ENCODE assay signal across 1 cellular context in genomic region chr1:26321315-26322041, GRCh38.
TF ChIP-seq lines count a peak whose summit lies in the region.

No MANE protein-coding gene starts in this region.

TF ChIP-seq in K562, 482 proteins besides CTCF, POLR2A, EP300 and RAD21 (continued from another document and continues in another):
- TF ChIP-seq, protein P1, sequence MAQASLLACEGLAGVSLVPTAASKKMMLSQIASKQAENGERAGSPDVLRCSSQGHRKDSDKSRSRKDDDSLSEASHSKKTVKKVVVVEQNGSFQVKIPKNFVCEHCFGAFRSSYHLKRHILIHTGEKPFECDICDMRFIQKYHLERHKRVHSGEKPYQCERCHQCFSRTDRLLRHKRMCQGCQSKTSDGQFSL (CRISPR knock-in tag; IDR thresholded peaks at IDR 0.05), result peak; percentile 76; the same call in 1 of the 2 replicates
- TF ChIP-seq, protein P1 (tag; IDR thresholded peaks at IDR 0.05), result peak in 1 of 2 experiments; percentile 66; a peak in 1 of 4 replicates
- TF ChIP-seq, protein P2, sequence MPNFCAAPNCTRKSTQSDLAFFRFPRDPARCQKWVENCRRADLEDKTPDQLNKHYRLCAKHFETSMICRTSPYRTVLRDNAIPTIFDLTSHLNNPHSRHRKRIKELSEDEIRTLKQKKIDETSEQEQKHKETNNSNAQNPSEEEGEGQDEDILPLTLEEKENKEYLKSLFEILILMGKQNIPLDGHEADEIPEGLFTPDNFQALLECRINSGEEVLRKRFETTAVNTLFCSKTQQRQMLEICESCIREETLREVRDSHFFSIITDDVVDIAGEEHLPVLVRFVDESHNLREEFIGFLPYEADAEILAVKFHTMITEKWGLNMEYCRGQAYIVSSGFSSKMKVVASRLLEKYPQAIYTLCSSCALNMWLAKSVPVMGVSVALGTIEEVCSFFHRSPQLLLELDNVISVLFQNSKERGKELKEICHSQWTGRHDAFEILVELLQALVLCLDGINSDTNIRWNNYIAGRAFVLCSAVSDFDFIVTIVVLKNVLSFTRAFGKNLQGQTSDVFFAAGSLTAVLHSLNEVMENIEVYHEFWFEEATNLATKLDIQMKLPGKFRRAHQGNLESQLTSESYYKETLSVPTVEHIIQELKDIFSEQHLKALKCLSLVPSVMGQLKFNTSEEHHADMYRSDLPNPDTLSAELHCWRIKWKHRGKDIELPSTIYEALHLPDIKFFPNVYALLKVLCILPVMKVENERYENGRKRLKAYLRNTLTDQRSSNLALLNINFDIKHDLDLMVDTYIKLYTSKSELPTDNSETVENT (CRISPR knock-in tag; IDR thresholded peaks at IDR 0.05), result no peak
- TF ChIP-seq RFX1 (IDR thresholded peaks at IDR 0.05) (no peak), FUS (optimal IDR thresholded peaks at IDR 0.05; ENCODE audit: low read depth, low read length) (no peak), ZNF274 (IDR thresholded peaks at IDR 0.05; ENCODE audit: borderline replicate concordance, low read depth, low read length) (no peak), CREM (IDR thresholded peaks at IDR 0.05; ENCODE audit: low read depth) (peak; percentile 56), BCOR (IDR thresholded peaks at IDR 0.05) (0 out of 2 replicates have a peak, but pooled peaks have one; percentile 21), POLR2B (IDR thresholded peaks at IDR 0.05; ENCODE audit: low read depth, partially characterized antibody) (no peak), GATAD2A (IDR thresholded peaks at IDR 0.05) (0 out of 2 replicates have a peak, but pooled peaks have one; percentile 42), COPS2 (conservative IDR thresholded peaks at IDR 0.05) (no peak), ZNF589 (CRISPR knock-in tag; IDR thresholded peaks at IDR 0.05; ENCODE audit: low read depth) (no peak), ARID3B (CRISPR knock-in tag; IDR thresholded peaks at IDR 0.05; ENCODE audit: borderline replicate concordance) (no peak), ERF (CRISPR knock-in tag; IDR thresholded peaks at IDR 0.05) (peak; percentile 60; the same call in 1 of the 2 replicates), USF1 (CRISPR knock-in tag; IDR thresholded peaks at IDR 0.05) (peak; percentile 5; the same call in 1 of the 2 replicates), MEF2A (IDR thresholded peaks at IDR 0.05; ENCODE audit: control insufficient read depth, low read depth, low read length) (no peak), ETV6 (IDR thresholded peaks at IDR 0.05; ENCODE audit: borderline replicate concordance in 1 of 2, low read depth in 2 of 2, low read length in 1 of 2) (no peak), ETV6 (CRISPR knock-in tag; IDR thresholded peaks at IDR 0.05; ENCODE audit: borderline replicate concordance) (no peak), GABPB1 (CRISPR knock-in tag; IDR thresholded peaks at IDR 0.05) (no peak), ZKSCAN3 (CRISPR knock-in tag; IDR thresholded peaks at IDR 0.05) (no peak), POLR2AphosphoS2 (IDR thresholded peaks at IDR 0.05; ENCODE audit: low read length) (no peak), ESRRA (IDR thresholded peaks at IDR 0.05; ENCODE audit: borderline replicate concordance, low read depth) (0 out of 2 replicates have a peak, but pooled peaks have one; percentile 14), HNRNPK (IDR thresholded peaks at IDR 0.05; ENCODE audit: low read depth, low read length, poor library complexity, severe bottlenecking) (no peak), ZNF696 (CRISPR knock-in tag; conservative IDR thresholded peaks at IDR 0.05) (no peak), KDM2B (CRISPR knock-in tag; IDR thresholded peaks at IDR 0.05) (no peak), ZNF217 (CRISPR knock-in tag; IDR thresholded peaks at IDR 0.05) (no peak), JUN (IDR thresholded peaks at IDR 0.05; ENCODE audit: borderline replicate concordance, low read depth, low read length) (0 out of 2 replicates have a peak, but pooled peaks have one; percentile 38), JUN (CRISPR knock-in tag; IDR thresholded peaks at IDR 0.05; ENCODE audit: borderline replicate concordance) (no peak; the same call in 1 of the 2 replicates), ZNF766 (CRISPR knock-in tag; conservative IDR thresholded peaks at IDR 0.05) (no peak), CBX2 (IDR thresholded peaks at IDR 0.05; ENCODE audit: insufficient read depth, low read length, poor library complexity, severe bottlenecking) (no peak), XRCC5 (IDR thresholded peaks at IDR 0.05; ENCODE audit: low read depth, low read length) (peak; percentile 92), ZNF384 (IDR thresholded peaks at IDR 0.05; ENCODE audit: low read depth, low read length) (peak; percentile 51), C11orf30 (IDR thresholded peaks at IDR 0.05; ENCODE audit: low read depth) (no peak), TAF15 (IDR thresholded peaks at IDR 0.05; ENCODE audit: low read depth, low read length) (no peak), PHF21A (IDR thresholded peaks at IDR 0.05; ENCODE audit: borderline replicate concordance, low read depth) (peak; percentile 46; the same call in 1 of the 2 replicates), ZNF24 (IDR thresholded peaks at IDR 0.05) (peak; percentile 86), YY1 (IDR thresholded peaks at IDR 0.05; ENCODE audit: borderline replicate concordance in 1 of 3, control insufficient read depth in 1 of 3, extremely low read depth in 1 of 3, insufficient read depth in 3 of 3, insufficient read length in 1 of 3, insufficient replicate concordance in 2 of 3, low read depth in 1 of 3, low read length in 2 of 3) (peak in 1 of 3 experiments; percentile 33), HNRNPL (IDR thresholded peaks at IDR 0.05; ENCODE audit: low read depth, low read length) (no peak), CEBPG (CRISPR knock-in tag; IDR thresholded peaks at IDR 0.05) (no peak; the same call in 1 of the 2 replicates), CEBPG (tag; conservative IDR thresholded peaks at IDR 0.05 in 1 of 2, IDR thresholded peaks at IDR 0.05 in 1 of 2) (no peak)
- TF ChIP-seq, protein P3, sequence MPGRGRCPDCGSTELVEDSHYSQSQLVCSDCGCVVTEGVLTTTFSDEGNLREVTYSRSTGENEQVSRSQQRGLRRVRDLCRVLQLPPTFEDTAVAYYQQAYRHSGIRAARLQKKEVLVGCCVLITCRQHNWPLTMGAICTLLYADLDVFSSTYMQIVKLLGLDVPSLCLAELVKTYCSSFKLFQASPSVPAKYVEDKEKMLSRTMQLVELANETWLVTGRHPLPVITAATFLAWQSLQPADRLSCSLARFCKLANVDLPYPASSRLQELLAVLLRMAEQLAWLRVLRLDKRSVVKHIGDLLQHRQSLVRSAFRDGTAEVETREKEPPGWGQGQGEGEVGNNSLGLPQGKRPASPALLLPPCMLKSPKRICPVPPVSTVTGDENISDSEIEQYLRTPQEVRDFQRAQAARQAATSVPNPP (IDR thresholded peaks at IDR 0.05; ENCODE audit: borderline replicate concordance, insufficient read depth, insufficient read length), result no peak
- TF ChIP-seq, protein P4, sequence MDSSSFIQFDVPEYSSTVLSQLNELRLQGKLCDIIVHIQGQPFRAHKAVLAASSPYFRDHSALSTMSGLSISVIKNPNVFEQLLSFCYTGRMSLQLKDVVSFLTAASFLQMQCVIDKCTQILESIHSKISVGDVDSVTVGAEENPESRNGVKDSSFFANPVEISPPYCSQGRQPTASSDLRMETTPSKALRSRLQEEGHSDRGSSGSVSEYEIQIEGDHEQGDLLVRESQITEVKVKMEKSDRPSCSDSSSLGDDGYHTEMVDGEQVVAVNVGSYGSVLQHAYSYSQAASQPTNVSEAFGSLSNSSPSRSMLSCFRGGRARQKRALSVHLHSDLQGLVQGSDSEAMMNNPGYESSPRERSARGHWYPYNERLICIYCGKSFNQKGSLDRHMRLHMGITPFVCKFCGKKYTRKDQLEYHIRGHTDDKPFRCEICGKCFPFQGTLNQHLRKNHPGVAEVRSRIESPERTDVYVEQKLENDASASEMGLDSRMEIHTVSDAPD (CRISPR knock-in tag; IDR thresholded peaks at IDR 0.05), result no peak
- TF ChIP-seq, protein P5, sequence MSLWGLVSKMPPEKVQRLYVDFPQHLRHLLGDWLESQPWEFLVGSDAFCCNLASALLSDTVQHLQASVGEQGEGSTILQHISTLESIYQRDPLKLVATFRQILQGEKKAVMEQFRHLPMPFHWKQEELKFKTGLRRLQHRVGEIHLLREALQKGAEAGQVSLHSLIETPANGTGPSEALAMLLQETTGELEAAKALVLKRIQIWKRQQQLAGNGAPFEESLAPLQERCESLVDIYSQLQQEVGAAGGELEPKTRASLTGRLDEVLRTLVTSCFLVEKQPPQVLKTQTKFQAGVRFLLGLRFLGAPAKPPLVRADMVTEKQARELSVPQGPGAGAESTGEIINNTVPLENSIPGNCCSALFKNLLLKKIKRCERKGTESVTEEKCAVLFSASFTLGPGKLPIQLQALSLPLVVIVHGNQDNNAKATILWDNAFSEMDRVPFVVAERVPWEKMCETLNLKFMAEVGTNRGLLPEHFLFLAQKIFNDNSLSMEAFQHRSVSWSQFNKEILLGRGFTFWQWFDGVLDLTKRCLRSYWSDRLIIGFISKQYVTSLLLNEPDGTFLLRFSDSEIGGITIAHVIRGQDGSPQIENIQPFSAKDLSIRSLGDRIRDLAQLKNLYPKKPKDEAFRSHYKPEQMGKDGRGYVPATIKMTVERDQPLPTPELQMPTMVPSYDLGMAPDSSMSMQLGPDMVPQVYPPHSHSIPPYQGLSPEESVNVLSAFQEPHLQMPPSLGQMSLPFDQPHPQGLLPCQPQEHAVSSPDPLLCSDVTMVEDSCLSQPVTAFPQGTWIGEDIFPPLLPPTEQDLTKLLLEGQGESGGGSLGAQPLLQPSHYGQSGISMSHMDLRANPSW (CRISPR knock-in tag; IDR thresholded peaks at IDR 0.05), result no peak
- TF ChIP-seq, protein P6, sequence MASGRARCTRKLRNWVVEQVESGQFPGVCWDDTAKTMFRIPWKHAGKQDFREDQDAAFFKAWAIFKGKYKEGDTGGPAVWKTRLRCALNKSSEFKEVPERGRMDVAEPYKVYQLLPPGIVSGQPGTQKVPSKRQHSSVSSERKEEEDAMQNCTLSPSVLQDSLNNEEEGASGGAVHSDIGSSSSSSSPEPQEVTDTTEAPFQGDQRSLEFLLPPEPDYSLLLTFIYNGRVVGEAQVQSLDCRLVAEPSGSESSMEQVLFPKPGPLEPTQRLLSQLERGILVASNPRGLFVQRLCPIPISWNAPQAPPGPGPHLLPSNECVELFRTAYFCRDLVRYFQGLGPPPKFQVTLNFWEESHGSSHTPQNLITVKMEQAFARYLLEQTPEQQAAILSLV (tag; IDR thresholded peaks at IDR 0.05), result no peak
- TF ChIP-seq, protein P7, sequence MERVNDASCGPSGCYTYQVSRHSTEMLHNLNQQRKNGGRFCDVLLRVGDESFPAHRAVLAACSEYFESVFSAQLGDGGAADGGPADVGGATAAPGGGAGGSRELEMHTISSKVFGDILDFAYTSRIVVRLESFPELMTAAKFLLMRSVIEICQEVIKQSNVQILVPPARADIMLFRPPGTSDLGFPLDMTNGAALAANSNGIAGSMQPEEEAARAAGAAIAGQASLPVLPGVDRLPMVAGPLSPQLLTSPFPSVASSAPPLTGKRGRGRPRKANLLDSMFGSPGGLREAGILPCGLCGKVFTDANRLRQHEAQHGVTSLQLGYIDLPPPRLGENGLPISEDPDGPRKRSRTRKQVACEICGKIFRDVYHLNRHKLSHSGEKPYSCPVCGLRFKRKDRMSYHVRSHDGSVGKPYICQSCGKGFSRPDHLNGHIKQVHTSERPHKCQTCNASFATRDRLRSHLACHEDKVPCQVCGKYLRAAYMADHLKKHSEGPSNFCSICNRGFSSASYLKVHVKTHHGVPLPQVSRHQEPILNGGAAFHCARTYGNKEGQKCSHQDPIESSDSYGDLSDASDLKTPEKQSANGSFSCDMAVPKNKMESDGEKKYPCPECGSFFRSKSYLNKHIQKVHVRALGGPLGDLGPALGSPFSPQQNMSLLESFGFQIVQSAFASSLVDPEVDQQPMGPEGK (CRISPR knock-in tag; IDR thresholded peaks at IDR 0.05; ENCODE audit: borderline replicate concordance), result no peak
- TF ChIP-seq, protein P8, sequence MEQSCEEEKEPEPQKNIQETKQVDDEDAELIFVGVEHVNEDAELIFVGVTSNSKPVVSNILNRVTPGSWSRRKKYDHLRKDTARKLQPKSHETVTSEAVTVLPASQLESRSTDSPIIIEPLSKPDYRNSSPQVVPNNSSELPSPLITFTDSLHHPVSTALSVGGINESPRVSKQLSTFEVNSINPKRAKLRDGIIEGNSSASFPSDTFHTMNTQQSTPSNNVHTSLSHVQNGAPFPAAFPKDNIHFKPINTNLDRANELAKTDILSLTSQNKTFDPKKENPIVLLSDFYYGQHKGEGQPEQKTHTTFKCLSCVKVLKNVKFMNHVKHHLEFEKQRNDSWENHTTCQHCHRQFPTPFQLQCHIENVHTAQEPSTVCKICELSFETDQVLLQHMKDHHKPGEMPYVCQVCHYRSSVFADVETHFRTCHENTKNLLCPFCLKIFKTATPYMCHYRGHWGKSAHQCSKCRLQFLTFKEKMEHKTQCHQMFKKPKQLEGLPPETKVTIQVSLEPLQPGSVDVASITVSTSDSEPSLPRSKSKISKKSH (CRISPR knock-in tag; IDR thresholded peaks at IDR 0.05), result no peak
- TF ChIP-seq, protein P9, sequence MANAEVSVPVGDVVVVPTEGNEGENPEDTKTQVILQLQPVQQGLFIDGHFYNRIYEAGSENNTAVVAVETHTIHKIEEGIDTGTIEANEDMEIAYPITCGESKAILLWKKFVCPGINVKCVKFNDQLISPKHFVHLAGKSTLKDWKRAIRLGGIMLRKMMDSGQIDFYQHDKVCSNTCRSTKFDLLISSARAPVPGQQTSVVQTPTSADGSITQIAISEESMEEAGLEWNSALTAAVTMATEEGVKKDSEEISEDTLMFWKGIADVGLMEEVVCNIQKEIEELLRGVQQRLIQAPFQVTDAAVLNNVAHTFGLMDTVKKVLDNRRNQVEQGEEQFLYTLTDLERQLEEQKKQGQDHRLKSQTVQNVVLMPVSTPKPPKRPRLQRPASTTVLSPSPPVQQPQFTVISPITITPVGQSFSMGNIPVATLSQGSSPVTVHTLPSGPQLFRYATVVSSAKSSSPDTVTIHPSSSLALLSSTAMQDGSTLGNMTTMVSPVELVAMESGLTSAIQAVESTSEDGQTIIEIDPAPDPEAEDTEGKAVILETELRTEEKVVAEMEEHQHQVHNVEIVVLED (CRISPR knock-in tag; IDR thresholded peaks at IDR 0.05), result no peak
